Comparison of ENCODE assay signal across 1 cellular context in the genomic region with DNA sequence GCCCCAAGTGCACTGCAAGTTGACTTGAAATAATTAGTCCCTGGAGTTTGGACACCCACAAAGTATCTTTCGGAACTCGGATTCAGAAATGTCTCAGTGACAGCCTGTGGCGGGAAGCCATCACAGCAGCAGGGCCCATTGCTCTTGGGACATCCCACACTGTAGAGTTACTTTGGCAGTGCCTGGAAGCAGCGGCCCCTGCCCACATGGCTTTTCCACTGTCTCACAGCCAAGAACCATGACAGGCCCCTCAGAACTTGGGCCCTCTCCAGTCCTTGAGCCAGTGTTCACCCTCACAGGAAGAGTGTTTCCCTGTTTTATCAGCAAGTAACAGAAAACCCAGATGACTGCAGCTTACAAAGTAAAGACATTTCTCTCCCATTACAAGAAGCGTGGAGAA.
TF ChIP-seq lines count a peak whose summit lies in the region.

No MANE protein-coding gene starts in this region.

TF ChIP-seq in GM23338, 12 proteins besides CTCF, POLR2A, EP300 and RAD21 (continued from another document):
- TF ChIP-seq, protein P1, sequence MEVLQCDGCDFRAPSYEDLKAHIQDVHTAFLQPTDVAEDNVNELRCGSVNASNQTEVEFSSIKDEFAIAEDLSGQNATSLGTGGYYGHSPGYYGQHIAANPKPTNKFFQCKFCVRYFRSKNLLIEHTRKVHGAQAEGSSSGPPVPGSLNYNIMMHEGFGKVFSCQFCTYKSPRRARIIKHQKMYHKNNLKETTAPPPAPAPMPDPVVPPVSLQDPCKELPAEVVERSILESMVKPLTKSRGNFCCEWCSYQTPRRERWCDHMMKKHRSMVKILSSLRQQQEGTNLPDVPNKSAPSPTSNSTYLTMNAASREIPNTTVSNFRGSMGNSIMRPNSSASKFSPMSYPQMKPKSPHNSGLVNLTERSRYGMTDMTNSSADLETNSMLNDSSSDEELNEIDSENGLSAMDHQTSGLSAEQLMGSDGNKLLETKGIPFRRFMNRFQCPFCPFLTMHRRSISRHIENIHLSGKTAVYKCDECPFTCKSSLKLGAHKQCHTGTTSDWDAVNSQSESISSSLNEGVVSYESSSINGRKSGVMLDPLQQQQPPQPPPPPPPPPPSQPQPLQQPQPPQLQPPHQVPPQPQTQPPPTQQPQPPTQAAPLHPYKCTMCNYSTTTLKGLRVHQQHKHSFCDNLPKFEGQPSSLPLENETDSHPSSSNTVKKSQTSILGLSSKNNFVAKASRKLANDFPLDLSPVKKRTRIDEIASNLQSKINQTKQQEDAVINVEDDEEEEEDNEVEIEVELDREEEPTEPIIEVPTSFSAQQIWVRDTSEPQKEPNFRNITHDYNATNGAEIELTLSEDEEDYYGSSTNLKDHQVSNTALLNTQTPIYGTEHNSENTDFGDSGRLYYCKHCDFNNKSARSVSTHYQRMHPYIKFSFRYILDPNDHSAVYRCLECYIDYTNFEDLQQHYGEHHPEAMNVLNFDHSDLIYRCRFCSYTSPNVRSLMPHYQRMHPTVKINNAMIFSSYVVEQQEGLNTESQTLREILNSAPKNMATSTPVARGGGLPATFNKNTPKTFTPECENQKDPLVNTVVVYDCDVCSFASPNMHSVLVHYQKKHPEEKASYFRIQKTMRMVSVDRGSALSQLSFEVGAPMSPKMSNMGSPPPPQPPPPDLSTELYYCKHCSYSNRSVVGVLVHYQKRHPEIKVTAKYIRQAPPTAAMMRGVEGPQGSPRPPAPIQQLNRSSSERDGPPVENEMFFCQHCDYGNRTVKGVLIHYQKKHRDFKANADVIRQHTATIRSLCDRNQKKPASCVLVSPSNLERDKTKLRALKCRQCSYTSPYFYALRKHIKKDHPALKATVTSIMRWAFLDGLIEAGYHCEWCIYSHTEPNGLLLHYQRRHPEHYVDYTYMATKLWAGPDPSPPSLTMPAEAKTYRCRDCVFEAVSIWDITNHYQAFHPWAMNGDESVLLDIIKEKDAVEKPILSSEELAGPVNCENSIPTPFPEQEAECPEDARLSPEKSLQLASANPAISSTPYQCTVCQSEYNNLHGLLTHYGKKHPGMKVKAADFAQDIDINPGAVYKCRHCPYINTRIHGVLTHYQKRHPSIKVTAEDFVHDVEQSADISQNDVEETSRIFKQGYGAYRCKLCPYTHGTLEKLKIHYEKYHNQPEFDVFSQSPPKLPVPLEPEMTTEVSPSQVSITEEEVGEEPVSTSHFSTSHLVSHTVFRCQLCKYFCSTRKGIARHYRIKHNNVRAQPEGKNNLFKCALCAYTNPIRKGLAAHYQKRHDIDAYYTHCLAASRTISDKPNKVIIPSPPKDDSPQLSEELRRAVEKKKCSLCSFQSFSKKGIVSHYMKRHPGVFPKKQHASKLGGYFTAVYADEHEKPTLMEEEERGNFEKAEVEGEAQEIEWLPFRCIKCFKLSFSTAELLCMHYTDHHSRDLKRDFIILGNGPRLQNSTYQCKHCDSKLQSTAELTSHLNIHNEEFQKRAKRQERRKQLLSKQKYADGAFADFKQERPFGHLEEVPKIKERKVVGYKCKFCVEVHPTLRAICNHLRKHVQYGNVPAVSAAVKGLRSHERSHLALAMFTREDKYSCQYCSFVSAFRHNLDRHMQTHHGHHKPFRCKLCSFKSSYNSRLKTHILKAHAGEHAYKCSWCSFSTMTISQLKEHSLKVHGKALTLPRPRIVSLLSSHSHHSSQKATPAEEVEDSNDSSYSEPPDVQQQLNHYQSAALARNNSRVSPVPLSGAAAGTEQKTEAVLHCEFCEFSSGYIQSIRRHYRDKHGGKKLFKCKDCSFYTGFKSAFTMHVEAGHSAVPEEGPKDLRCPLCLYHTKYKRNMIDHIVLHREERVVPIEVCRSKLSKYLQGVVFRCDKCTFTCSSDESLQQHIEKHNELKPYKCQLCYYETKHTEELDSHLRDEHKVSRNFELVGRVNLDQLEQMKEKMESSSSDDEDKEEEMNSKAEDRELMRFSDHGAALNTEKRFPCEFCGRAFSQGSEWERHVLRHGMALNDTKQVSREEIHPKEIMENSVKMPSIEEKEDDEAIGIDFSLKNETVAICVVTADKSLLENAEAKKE (CRISPR knock-in tag; IDR thresholded peaks at IDR 0.05) = no peak
- TF ChIP-seq NANOG (IDR thresholded peaks at IDR 0.05; ENCODE audit: borderline replicate concordance) (no peak), ZNF114 (CRISPR knock-in tag; IDR thresholded peaks at IDR 0.05) (no peak), POLR2AphosphoS5 (IDR thresholded peaks at IDR 0.05; ENCODE audit: low read depth) (no peak), CREB1 (CRISPR knock-in tag; IDR thresholded peaks at IDR 0.05; ENCODE audit: low read depth) (no peak), ZNF331 (CRISPR knock-in tag; IDR thresholded peaks at IDR 0.05; ENCODE audit: low read depth) (no peak), JUNB (IDR thresholded peaks at IDR 0.05; ENCODE audit: unreplicated experiment) (no peak), EZH2 (IDR thresholded peaks at IDR 0.05; ENCODE audit: low read depth, unreplicated experiment) (no peak), EZH2phosphoT487 (IDR thresholded peaks at IDR 0.05; ENCODE audit: unreplicated experiment) (no peak)
- TF ChIP-seq, protein P2, sequence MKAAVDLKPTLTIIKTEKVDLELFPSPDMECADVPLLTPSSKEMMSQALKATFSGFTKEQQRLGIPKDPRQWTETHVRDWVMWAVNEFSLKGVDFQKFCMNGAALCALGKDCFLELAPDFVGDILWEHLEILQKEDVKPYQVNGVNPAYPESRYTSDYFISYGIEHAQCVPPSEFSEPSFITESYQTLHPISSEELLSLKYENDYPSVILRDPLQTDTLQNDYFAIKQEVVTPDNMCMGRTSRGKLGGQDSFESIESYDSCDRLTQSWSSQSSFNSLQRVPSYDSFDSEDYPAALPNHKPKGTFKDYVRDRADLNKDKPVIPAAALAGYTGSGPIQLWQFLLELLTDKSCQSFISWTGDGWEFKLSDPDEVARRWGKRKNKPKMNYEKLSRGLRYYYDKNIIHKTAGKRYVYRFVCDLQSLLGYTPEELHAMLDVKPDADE (IDR thresholded peaks at IDR 0.05) = no peak
- TF ChIP-seq, protein P3, sequence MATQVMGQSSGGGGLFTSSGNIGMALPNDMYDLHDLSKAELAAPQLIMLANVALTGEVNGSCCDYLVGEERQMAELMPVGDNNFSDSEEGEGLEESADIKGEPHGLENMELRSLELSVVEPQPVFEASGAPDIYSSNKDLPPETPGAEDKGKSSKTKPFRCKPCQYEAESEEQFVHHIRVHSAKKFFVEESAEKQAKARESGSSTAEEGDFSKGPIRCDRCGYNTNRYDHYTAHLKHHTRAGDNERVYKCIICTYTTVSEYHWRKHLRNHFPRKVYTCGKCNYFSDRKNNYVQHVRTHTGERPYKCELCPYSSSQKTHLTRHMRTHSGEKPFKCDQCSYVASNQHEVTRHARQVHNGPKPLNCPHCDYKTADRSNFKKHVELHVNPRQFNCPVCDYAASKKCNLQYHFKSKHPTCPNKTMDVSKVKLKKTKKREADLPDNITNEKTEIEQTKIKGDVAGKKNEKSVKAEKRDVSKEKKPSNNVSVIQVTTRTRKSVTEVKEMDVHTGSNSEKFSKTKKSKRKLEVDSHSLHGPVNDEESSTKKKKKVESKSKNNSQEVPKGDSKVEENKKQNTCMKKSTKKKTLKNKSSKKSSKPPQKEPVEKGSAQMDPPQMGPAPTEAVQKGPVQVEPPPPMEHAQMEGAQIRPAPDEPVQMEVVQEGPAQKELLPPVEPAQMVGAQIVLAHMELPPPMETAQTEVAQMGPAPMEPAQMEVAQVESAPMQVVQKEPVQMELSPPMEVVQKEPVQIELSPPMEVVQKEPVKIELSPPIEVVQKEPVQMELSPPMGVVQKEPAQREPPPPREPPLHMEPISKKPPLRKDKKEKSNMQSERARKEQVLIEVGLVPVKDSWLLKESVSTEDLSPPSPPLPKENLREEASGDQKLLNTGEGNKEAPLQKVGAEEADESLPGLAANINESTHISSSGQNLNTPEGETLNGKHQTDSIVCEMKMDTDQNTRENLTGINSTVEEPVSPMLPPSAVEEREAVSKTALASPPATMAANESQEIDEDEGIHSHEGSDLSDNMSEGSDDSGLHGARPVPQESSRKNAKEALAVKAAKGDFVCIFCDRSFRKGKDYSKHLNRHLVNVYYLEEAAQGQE (IDR thresholded peaks at IDR 0.05; ENCODE audit: unreplicated experiment) = no peak
TF ChIP-seq in GM23338: peak in this region for 0.
